9 cellular contexts compared by ENCODE assay signal in the genomic region with DNA sequence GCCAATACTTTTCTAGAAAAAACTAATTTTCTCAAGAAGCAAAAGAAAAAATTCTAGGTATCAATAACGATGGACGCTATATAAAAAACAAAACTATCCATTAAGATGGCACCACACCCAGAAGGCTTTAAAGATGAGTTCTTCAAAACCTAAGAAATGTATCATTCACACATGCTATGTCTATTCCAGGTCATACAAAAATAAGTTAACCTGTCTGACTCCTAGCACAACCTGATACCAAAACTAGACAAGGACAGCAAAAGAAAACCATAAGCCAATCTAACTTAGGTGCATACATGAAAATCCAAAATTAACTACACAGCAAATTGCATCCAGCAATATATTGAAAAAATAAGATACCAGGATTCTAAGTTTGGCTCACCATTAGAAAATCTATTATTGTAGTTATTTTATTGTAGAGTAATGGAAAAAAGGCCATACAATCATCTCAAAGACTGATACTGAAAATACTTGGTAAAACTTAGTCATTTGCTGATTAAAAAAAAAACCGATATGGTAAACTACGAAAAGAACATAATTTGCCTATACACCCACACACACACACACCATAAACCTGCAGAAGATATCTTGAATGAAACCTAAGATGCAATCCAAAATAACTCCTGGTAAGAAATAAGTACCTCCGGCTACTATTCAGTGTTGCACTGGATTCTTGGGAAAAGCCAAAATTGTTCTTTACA. TPM values are rescaled to one million over a fixed set of nuclear protein-coding genes. Genes with fewer than 3 reads are reported as not detected.
DNase-seq lines count a peak whose midpoint lies in the region; ATAC-seq and TF ChIP-seq lines count a peak whose summit lies in the region.
"Had no signal": no experiment of that assay in that cellular context is flagged by ENCODE, and none has a peak within 500 bp of the region (broad histone marks: within the 10 kb centered on the region; RNA-seq: fewer than 3 reads in every experiment).

No MANE protein-coding gene starts in this region.

- H2AFZ ChIP-seq in H9 (ENCODE audit: low read length): no peak overlapping the region

- no CpG with 5 or more reads among the region's 5 CpGs for WGBS in H9 (ENCODE audit: extremely low coverage, insufficient read length, low lambda C conversion rate)

- intact Hi-C loops in CD4-positive, alpha-beta memory T cell (cut with micrococcal nuclease): loop anchor here (1.0 to 2.0 kb wide), 3 partner anchors 35 to 123 kb away; a partner anchor contains a TSS

- H3K56ac ChIP-seq in H9 (ENCODE audit: insufficient read length, low read depth, low read length): no peak overlapping the region

- no peak overlapping the region for H2BK12ac ChIP-seq in H9 (ENCODE audit: insufficient read length, low read depth, low read length)

- H3K4ac ChIP-seq in H9 (ENCODE audit: low read depth, low read length): no peak overlapping the region

- no peaks in the 10 kb centered on the region for H3K9me3 ChIP-seq in CD4-positive, alpha-beta memory T cell (ENCODE audit: control insufficient read depth in 1 of 2, low read length in 2 of 2)
- H3K9me3 ChIP-seq in H9 (ENCODE audit: control insufficient read depth, low read depth, low read length) (no peaks in the 10 kb centered on the region), muscle layer of duodenum (ENCODE audit: control insufficient read depth in 1 of 2, low read length in 2 of 2) (no peaks in the 10 kb centered on the region)

- no peak overlapping the region for H4K8ac ChIP-seq in H9 (replicated peaks; ENCODE audit: insufficient read length, low read depth, low read length)

- H3K4me1 ChIP-seq in CD4-positive, alpha-beta memory T cell (ENCODE audit: insufficient read depth, low read length): peaks cover 16% of the 10 kb centered on the region
- H3K4me1 ChIP-seq in H9 (ENCODE audit: insufficient read depth, low read length) (peaks cover 3% of the 10 kb centered on the region; the same call in 1 of the 2 replicates), muscle layer of duodenum (ENCODE audit: control insufficient read depth in 1 of 2, insufficient read depth in 2 of 2, low read length in 2 of 2) (peaks cover 6 to 17% of the 10 kb centered on the region in 2 donors)

- no peak overlapping the region for H3K14ac ChIP-seq in H9 (ENCODE audit: insufficient read depth, low read length)

- H2BK20ac ChIP-seq in H9 (ENCODE audit: low read depth, low read length, poor library complexity, severe bottlenecking): no peak overlapping the region

- no peak overlapping the region for H3K4me3 ChIP-seq in CD4-positive, alpha-beta memory T cell (ENCODE audit: low read length in 2 of 2)
- H3K4me3 ChIP-seq in muscle layer of duodenum (ENCODE audit: low read depth in 1 of 2, low read length in 2 of 2) (peak overlapping the region; percentile 61 to 91), foreskin fibroblast (ENCODE audit: low read depth in 1 of 2, low read length in 2 of 2) (peak overlapping the region in 1 of 2 donors; percentile 92)

- no peaks in the 10 kb centered on the region for H3K79me2 ChIP-seq in H9 (ENCODE audit: insufficient read depth, low read length)

- no peak overlapping the region for H3T11ph ChIP-seq in H9 (ENCODE audit: low read length)

- ATAC-seq in activated naive CD8-positive, alpha-beta T cell treated with anti-CD3 and anti-CD28 coated beads, Interleukin-2, amount 50 U/mL, for 24 hours: peak; percentile 16
- ATAC-seq in HG03571 (IDR thresholded peaks at IDR 0.05; ENCODE audit: unreplicated experiment): no peak

- peaks cover under 1% of the 10 kb centered on the region for H3K36me3 ChIP-seq in CD4-positive, alpha-beta memory T cell (ENCODE audit: insufficient read depth, low read length)
- H3K36me3 ChIP-seq in muscle layer of duodenum (ENCODE audit: control insufficient read depth in 1 of 2, insufficient read depth in 2 of 2, low read length in 2 of 2): peaks cover under 1 to 4% of the 10 kb centered on the region in 2 donors

- H4K5ac ChIP-seq in H9 (ENCODE audit: insufficient read length, low read depth, low read length): no peak overlapping the region

- no peak overlapping the region for H3K23ac ChIP-seq in H9 (ENCODE audit: insufficient read length, low read depth, low read length)

- CTCF ChIA-PET in CD4-positive, alpha-beta memory T cell (lab: Charles Lee; ENCODE audit: partially characterized antibody): interaction anchor here (0.8 to 2.9 kb wide), 4 partner anchors 38 to 58 kb away, joined by 3 to 15 read pairs (median 8); no protein-coding TSS in a partner anchor

- H3K9ac ChIP-seq in H9 (ENCODE audit: extremely low read depth, insufficient read length, low read length): no peak overlapping the region

- H2BK5ac ChIP-seq in H9 (ENCODE audit: insufficient read length, low read length): no peak overlapping the region

- DNase-seq in CD4-positive, alpha-beta memory T cell: peak in 1 of 5 donors; percentile 1
- DNase-seq in H9 (no peak), foreskin fibroblast (no peak), dermis blood vessel endothelial cell (no peak), cerebellar nuclear complex (lab: John Stamatoyannopoulos, UW) (no peak)
- no peak for DNase-seq in activated naive CD8-positive, alpha-beta T cell treated with anti-CD3 and anti-CD28 coated beads, Interleukin-2, amount 50 U/mL, for 24 hours
- DNase-seq: activated CD4-positive, alpha-beta T cell treated with anti-CD3 and anti-CD28 coated beads for 1 hour had no signal

- TF ChIP-seq CTCF in H9 (conservative IDR thresholded peaks at IDR 0.05) (no peak), foreskin fibroblast (IDR thresholded peaks at IDR 0.05; ENCODE audit: low read depth, low read length) (no peak)

- no peak overlapping the region for H3K4me2 ChIP-seq in H9 (ENCODE audit: insufficient read depth, insufficient read length, low read length)

- H2BK120ac ChIP-seq in H9 (ENCODE audit: low read depth, low read length, poor library complexity, severe bottlenecking): no peak overlapping the region

- peaks cover 21 to 40% (median 28%) of the 10 kb centered on the region in 4 donors for H3K4me1 Mint-ChIP-seq in CD4-positive, alpha-beta memory T cell
- H3K4me1 Mint-ChIP-seq in H9: peaks cover 35 to 41% of the 10 kb centered on the region in 2 experiments
- peaks cover 65% of the 10 kb centered on the region for H3K4me1 Mint-ChIP-seq in activated naive CD8-positive, alpha-beta T cell treated with anti-CD3 and anti-CD28 coated beads, Interleukin-2, amount 50 U/mL, for 24 hours

- POLR2A ChIA-PET in CD4-positive, alpha-beta memory T cell (lab: Charles Lee; ENCODE audit: partially characterized antibody): interaction anchor here (1.2 to 1.5 kb wide), 3 partner anchors 45 to 58 kb away, joined by 5 read pairs; a partner anchor contains a TSS

- no peaks in the 10 kb centered on the region for H3K9me3 Mint-ChIP-seq in CD4-positive, alpha-beta memory T cell
- H3K9me3 Mint-ChIP-seq in H9: no peaks in the 10 kb centered on the region
- H3K9me3 Mint-ChIP-seq in activated naive CD8-positive, alpha-beta T cell treated with anti-CD3 and anti-CD28 coated beads, Interleukin-2, amount 50 U/mL, for 24 hours: no peaks in the 10 kb centered on the region

- peak overlapping the region; percentile 93 to 97 (median 96) for H3K4me3 Mint-ChIP-seq in CD4-positive, alpha-beta memory T cell
- peak overlapping the region; percentile 88 to 94 for H3K4me3 Mint-ChIP-seq in H9
- peak overlapping the region; percentile 94 for H3K4me3 Mint-ChIP-seq in activated naive CD8-positive, alpha-beta T cell treated with anti-CD3 and anti-CD28 coated beads, Interleukin-2, amount 50 U/mL, for 24 hours

- H3K27me3 ChIP-seq in CD4-positive, alpha-beta memory T cell (ENCODE audit: insufficient read depth, low read length): no peaks in the 10 kb centered on the region
- H3K27me3 ChIP-seq in H9 (ENCODE audit: insufficient read depth, low read length) (no peaks in the 10 kb centered on the region), muscle layer of duodenum (ENCODE audit: low read depth, low read length) (no peaks in the 10 kb centered on the region)

- peak overlapping the region; percentile 32 to 98 (median 95) for H3K27ac Mint-ChIP-seq in CD4-positive, alpha-beta memory T cell
- H3K27ac Mint-ChIP-seq in H9: peak overlapping the region in 1 of 3 experiments; percentile 83; a peak in 1 of 7 replicates
- H3K27ac Mint-ChIP-seq in activated naive CD8-positive, alpha-beta T cell treated with anti-CD3 and anti-CD28 coated beads, Interleukin-2, amount 50 U/mL, for 24 hours: peak overlapping the region; percentile 98

- H3K23me2 ChIP-seq in H9 (ENCODE audit: insufficient read length, low read depth, low read length, poor library complexity, severe bottlenecking): peaks cover 7% of the 10 kb centered on the region

- H3K27me3 Mint-ChIP-seq in CD4-positive, alpha-beta memory T cell: no peaks in the 10 kb centered on the region
- H3K27me3 Mint-ChIP-seq in H9 (ENCODE audit: low read depth): no peaks in the 10 kb centered on the region
- no peaks in the 10 kb centered on the region for H3K27me3 Mint-ChIP-seq in activated naive CD8-positive, alpha-beta T cell treated with anti-CD3 and anti-CD28 coated beads, Interleukin-2, amount 50 U/mL, for 24 hours

- H3K36me3 Mint-ChIP-seq in CD4-positive, alpha-beta memory T cell: peaks cover 9 to 12% of the 10 kb centered on the region in 2 donors
- H3K36me3 Mint-ChIP-seq in H9 (ENCODE audit: insufficient read depth in 1 of 3, low read depth in 3 of 3): no peaks in the 10 kb centered on the region
- H3K36me3 Mint-ChIP-seq in activated naive CD8-positive, alpha-beta T cell treated with anti-CD3 and anti-CD28 coated beads, Interleukin-2, amount 50 U/mL, for 24 hours (ENCODE audit: low read depth): peaks cover 14% of the 10 kb centered on the region

- no peak overlapping the region for H3K18ac ChIP-seq in H9 (ENCODE audit: insufficient read length, low read depth, low read length)

- H4K20me1 ChIP-seq in H9 (ENCODE audit: control insufficient read depth, insufficient read depth, insufficient read length): no peaks in the 10 kb centered on the region

- no peaks in the 10 kb centered on the region for H3K79me1 ChIP-seq in H9 (ENCODE audit: insufficient read depth, low read depth, low read length, poor library complexity, severe bottlenecking)

- no peak overlapping the region for H3K27ac ChIP-seq in CD4-positive, alpha-beta memory T cell (ENCODE audit: low read depth, low read length)
- H3K27ac ChIP-seq in H9 (ENCODE audit: insufficient read length, low read depth, low read length) (no peak overlapping the region), muscle layer of duodenum (ENCODE audit: low read length) (peak overlapping the region; percentile 68)

- H4K91ac ChIP-seq in H9 (ENCODE audit: insufficient read length, low read depth, low read length): no peak overlapping the region

- no peak overlapping the region for H2AK5ac ChIP-seq in H9 (ENCODE audit: insufficient read length, low read length)

- no peak overlapping the region for H2BK15ac ChIP-seq in H9 (ENCODE audit: low read depth, low read length)

RNA-seq across cellular contexts. Expression of a gene that starts 55.0 kb away (rescaled TPM):
- total RNA-seq in CD4-positive, alpha-beta memory T cell: 10 to 100 TPM; 80.2 to 95.1 TPM
- 10 to 100 TPM; 22.5 to 36.9 TPM for polyA plus RNA-seq in CD4-positive, alpha-beta memory T cell
- total RNA-seq in H9 (2021) (16.8 and 19.1 TPM in 2 replicates), dermis blood vessel endothelial cell (13.5 and 15.3 TPM in 2 replicates)

Comparison
In these comparisons a context has a peak if more than half of its experiments do, and no peak if none do; other contexts are left out.
1. H3K4me3 ChIP-seq: peak in muscle layer of duodenum (2 of 2); none in CD4-positive, alpha-beta memory T cell (0 of 2).
2. Peak in every context shown above with its lines, with median percentiles within 50 percentile points of each other: H3K4me3 Mint-ChIP-seq.